Comparison of ENCODE assay signal across 15 cellular contexts in genomic region chr18:40868110-40868858, GRCh38.
A peak's percentile ranks its signal among the peaks of the same experiment; 100 is the strongest.
DNase-seq lines count a peak whose midpoint lies in the region; ATAC-seq and TF ChIP-seq lines count a peak whose summit lies in the region.
"Had no signal": no experiment of that assay in that cellular context is flagged by ENCODE, and none has a peak within 500 bp of the region (broad histone marks: within the 10 kb centered on the region; RNA-seq: fewer than 3 reads in every experiment).

No MANE protein-coding gene starts in this region.

- WGBS in mesodermal cell (ENCODE audit: insufficient coverage in 2 of 2), 2 experiments = 68% methylated on average over 2 of the region's 4 CpGs; no CpG with 5 or more reads in 1 of the 2 experiments

- H3K4me3 ChIP-seq in choroid plexus epithelial cell (ENCODE audit: low read depth, low read length) = no peak overlapping the region
- no peak overlapping the region for H3K4me3 ChIP-seq in mesodermal cell (ENCODE audit: extremely low read depth, insufficient read depth, low read length, poor library complexity, severe bottlenecking)
- H3K4me3 ChIP-seq: pancreas, testis had no signal

- in situ Hi-C loops in KBM-7 (cut with MboI; ENCODE audit: low pct_unique_long_range_greater_than_20kb, low sequenced_read_pairs) = no loop called here

- H3K9me3 ChIP-seq in mesodermal cell (ENCODE audit: control insufficient read depth, low read length) = peaks cover 5% of the 10 kb centered on the region
- H3K9me3 ChIP-seq: pancreas, testis had no signal

- DNase-seq in Daoy (ENCODE audit: low read depth) (peak; percentile 1), NCI-H460 (ENCODE audit: extremely low read depth, low read depth) (peak; percentile 71), choroid plexus epithelial cell (ENCODE audit: low read depth) (peak; percentile 88), KBM-7 (no peak), NCI-H2029 (lab: John Stamatoyannopoulos, UW) (no peak), NCI-H2081 (lab: John Stamatoyannopoulos, UW) (no peak)
- DNase-seq: COR-L47; NCI-H1105 treated with DMSO at 0.1 percent for 48 hours; pancreas; stimulated activated CD4-positive, alpha-beta T cell treated with anti-CD3 and anti-CD28 coated beads, Interleukin-4, amount 100 ng/mL, for 4 hours; testis had no signal

- ATAC-seq in HG03045 (IDR thresholded peaks at IDR 0.05; ENCODE audit: unreplicated experiment) = no peak
- ATAC-seq: left lobe of liver, pancreas had no signal

- H3K4me1 ChIP-seq in mesodermal cell (ENCODE audit: control insufficient read depth, insufficient read depth, low read length, poor library complexity, severe bottlenecking) = peaks cover 18% of the 10 kb centered on the region
- H3K4me1 ChIP-seq: pancreas, testis had no signal

- no peak for TF ChIP-seq CTCF in choroid plexus epithelial cell (conservative IDR thresholded peaks at IDR 0.05; ENCODE audit: low read depth, low read length)

- peak overlapping the region; percentile 73 for H3K27ac ChIP-seq in mesodermal cell (ENCODE audit: low read depth, low read length, severe bottlenecking)
- H3K27ac ChIP-seq: pancreas, testis, VCaP had no signal

- no peaks in the 10 kb centered on the region for H3K36me3 ChIP-seq in mesodermal cell (ENCODE audit: control insufficient read depth, insufficient read depth, low read length)

Comparison
In these comparisons a context has a peak if more than half of its experiments do, and no peak if none do; other contexts are left out.
1. DNase-seq: peak in Daoy (single experiment), NCI-H460 (single experiment) and choroid plexus epithelial cell (single experiment); none in KBM-7 (single experiment), NCI-H2029 (single experiment) and NCI-H2081 (0 of 2).